13 cellular contexts compared by ENCODE assay signal in the genomic region with DNA sequence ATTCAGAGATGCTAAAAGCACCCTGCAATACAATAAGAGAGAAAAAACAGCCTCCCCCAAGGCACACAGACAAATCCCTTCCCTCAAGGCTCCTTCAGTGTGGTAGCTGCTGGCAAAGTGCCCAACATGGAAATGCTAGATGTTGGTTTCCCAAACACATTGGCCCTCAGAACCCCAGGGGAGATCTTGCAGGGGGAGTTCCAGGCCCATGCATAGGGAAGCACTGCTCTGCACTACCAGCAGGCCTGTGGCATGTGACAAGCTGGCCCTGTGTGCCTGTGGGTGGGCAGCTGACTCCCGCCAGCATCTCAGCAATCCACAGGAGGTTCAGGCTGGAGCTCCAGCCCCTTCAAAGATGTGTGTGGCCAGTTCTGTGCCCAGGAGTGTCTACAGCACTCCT. TPM values are rescaled to one million over a fixed set of nuclear protein-coding genes. Genes with fewer than 3 reads are reported as not detected.
A peak's percentile ranks its signal among the peaks of the same experiment; 100 is the strongest.
DNase-seq lines count a peak whose midpoint lies in the region; ATAC-seq and TF ChIP-seq lines count a peak whose summit lies in the region.
"Had no signal": no experiment of that assay in that cellular context is flagged by ENCODE, and none has a peak within 500 bp of the region (broad histone marks: within the 10 kb centered on the region; RNA-seq: fewer than 3 reads in every experiment).

No MANE protein-coding gene starts in this region.

- H3K9me3 Mint-ChIP-seq in activated naive CD4-positive, alpha-beta T cell treated with anti-CD3 and anti-CD28 coated beads, Interleukin-2, amount 50 U/mL, for 72 hours, result no peaks in the 10 kb centered on the region
- H3K9me3 Mint-ChIP-seq: nephron had no signal

- WGBS in transverse colon (ENCODE audit: low coverage in 1 of 2), 2 donors, result 100% methylated on average over 1 of the region's 1 CpG; no CpG with 5 or more reads in 1 of the 2 donors

- no peak for TF ChIP-seq EP300 in transverse colon (IDR thresholded peaks at IDR 0.05; ENCODE audit: low read depth)

- H3K27ac ChIP-seq in coronary artery (peak overlapping the region in 1 of 2 donors; percentile 47), transverse colon (no peak overlapping the region)

- TF ChIP-seq CTCF in coronary artery (IDR thresholded peaks at IDR 0.05) (no peak), transverse colon (IDR thresholded peaks at IDR 0.05) (no peak)

- H3K27ac Mint-ChIP-seq in activated naive CD4-positive, alpha-beta T cell treated with anti-CD3 and anti-CD28 coated beads, Interleukin-2, amount 50 U/mL, for 72 hours, result peak overlapping the region; percentile 43 to 72

- no peaks in the 10 kb centered on the region for H3K36me3 Mint-ChIP-seq in activated naive CD4-positive, alpha-beta T cell treated with anti-CD3 and anti-CD28 coated beads, Interleukin-2, amount 50 U/mL, for 72 hours

- ATAC-seq in activated naive CD4-positive, alpha-beta T cell treated with anti-CD3 and anti-CD28 coated beads, Interleukin-2, amount 50 U/mL, for 72 hours, result no peak
- ATAC-seq: HCT116 had no signal

- peaks cover 0 to 3% (median 0%) of the 10 kb centered on the region in 4 donors for H3K4me1 ChIP-seq in transverse colon
- H3K4me1 ChIP-seq: BE2C had no signal

- H3K36me3 ChIP-seq in transverse colon, result no peaks in the 10 kb centered on the region

- no peak for TF ChIP-seq POLR2A in transverse colon (IDR thresholded peaks at IDR 0.05)

- no peak for DNase-seq in activated naive CD4-positive, alpha-beta T cell treated with anti-CD3 and anti-CD28 coated beads, Interleukin-2, amount 50 U/mL, for 72 hours (ENCODE audit: low spot score in 2 of 2)
- no peak for DNase-seq in activated naive CD4-positive, alpha-beta T cell (lab: John Stamatoyannopoulos, UW)
- peak; percentile 19 for DNase-seq in LHCN-M2 (ENCODE audit: low read depth)
- peak; percentile 64 for DNase-seq in coronary artery (ENCODE audit: low spot score)
- DNase-seq in transverse colon, result peak; percentile 7
- no peak for DNase-seq in NCI-H2081 treated with DMSO at 0.1 percent for 48 hours (lab: John Stamatoyannopoulos, UW)
- no peak for DNase-seq in pons (ENCODE audit: low spot score)
- no peak for DNase-seq in NCI-H187 treated with DMSO at 0.1 percent for 48 hours (lab: John Stamatoyannopoulos, UW)
- DNase-seq: BE2C, cortex of kidney, SHP77 treated with DMSO at 0.1 percent for 48 hours had no signal

- no peaks in the 10 kb centered on the region for H3K27me3 ChIP-seq in transverse colon
- H3K27me3 ChIP-seq: BE2C had no signal

- in situ Hi-C loops in transverse colon (cut with MboI; ENCODE audit: low pct_ligation_motif_present in 1 of 4, low pct_unique_long_range_greater_than_20kb in 1 of 4, low sequenced_read_pairs in 3 of 4), result loop anchor here in 1 of 4 donors (25.0 kb wide), 1 partner anchor 259 kb away; no protein-coding TSS in a partner anchor

- H3K9me3 ChIP-seq in transverse colon, result no peaks in the 10 kb centered on the region
- H3K9me3 ChIP-seq: BE2C had no signal

- intact Hi-C loops in transverse colon (cut with DNase I; ENCODE audit: low total_unique reads), result no loop called here

- H3K4me3 ChIP-seq in coronary artery, result no peak overlapping the region
- no peak overlapping the region for H3K4me3 ChIP-seq in transverse colon

RNA-seq across cellular contexts. Expression of a gene that starts 16.8 kb away (rescaled TPM):
- total RNA-seq in activated naive CD4-positive, alpha-beta T cell treated with anti-CD3 and anti-CD28 coated beads, Interleukin-2, amount 50 U/mL, for 72 hours, result 10 to 100 TPM; 28.7 to 38.8 TPM
- total RNA-seq in LHCN-M2 (2014; rRNA removed), result 13.1 and 13.4 TPM in 2 replicates
- polyA plus RNA-seq in LHCN-M2 (2012), result 7.1 TPM
- 10 to 100 TPM in 2 of 4 donors, 1 to 10 TPM in 2; 4.1 to 15.5 (median 10.9) TPM for total RNA-seq in transverse colon

RNA-seq across cellular contexts. Expression of a gene that starts 44.6 kb away (rescaled TPM):
- total RNA-seq in activated naive CD4-positive, alpha-beta T cell treated with anti-CD3 and anti-CD28 coated beads, Interleukin-2, amount 50 U/mL, for 72 hours, result under 1 TPM in 1 of 2 donors, not detected in 1; 0.45 TPM
- total RNA-seq in LHCN-M2 (2014; rRNA removed), result under 0.01 TPM in 1 of 2 replicates, not detected in the other
- polyA plus RNA-seq in LHCN-M2 (2012), result 0.06 TPM
- total RNA-seq in transverse colon, result 1 to 10 TPM in 3 of 4 donors, under 1 TPM in 1; 0.37 to 5.6 (median 1.4) TPM

Comparison
In these comparisons a context has a peak if more than half of its experiments do, and no peak if none do; other contexts are left out.
1. DNase-seq: peak in LHCN-M2 (single experiment), coronary artery (single experiment) and transverse colon (single experiment); none in activated naive CD4-positive, alpha-beta T cell treated with anti-CD3 and anti-CD28 coated beads, Interleukin-2, amount 50 U/mL, for 72 hours (0 of 2), activated naive CD4-positive, alpha-beta T cell (0 of 4), NCI-H2081 treated with DMSO at 0.1 percent for 48 hours (single experiment), pons (single experiment) and NCI-H187 treated with DMSO at 0.1 percent for 48 hours (single experiment).